Comparison of ENCODE assay signal across 15 cellular contexts in genomic region chr13:112757759-112758086, GRCh38.
A peak's percentile ranks its signal among the peaks of the same experiment; 100 is the strongest.
DNase-seq lines count a peak whose midpoint lies in the region; ATAC-seq and TF ChIP-seq lines count a peak whose summit lies in the region.
"Had no signal": no experiment of that assay in that cellular context is flagged by ENCODE, and none has a peak within 500 bp of the region (broad histone marks: within the 10 kb centered on the region; RNA-seq: fewer than 3 reads in every experiment).

No MANE protein-coding gene starts in this region.

- H3K36me3 Mint-ChIP-seq in WTC11: no peaks in the 10 kb centered on the region
- H3K36me3 Mint-ChIP-seq in endothelial cell (ENCODE audit: low read depth, unreplicated experiment): peaks cover 17% of the 10 kb centered on the region
- H3K36me3 Mint-ChIP-seq in nephron (ENCODE audit: low read depth): peaks cover 17% of the 10 kb centered on the region

- H3K27me3 ChIP-seq in spleen (replicated peaks in 1 of 7): no peaks in the 10 kb centered on the region
- no peaks in the 10 kb centered on the region for H3K27me3 ChIP-seq in right cardiac atrium (ENCODE audit: control insufficient read depth, insufficient read depth)

- peaks cover 0 to 44% (median 6%) of the 10 kb centered on the region in 6 donors for H3K4me1 ChIP-seq in spleen
- H3K4me1 ChIP-seq in right cardiac atrium (ENCODE audit: control insufficient read depth, insufficient read depth, low read length): peaks cover 7% of the 10 kb centered on the region

- H3K9me3 ChIP-seq in spleen (peaks cover 0 to 6% (median 0%) of the 10 kb centered on the region in 8 donors), right cardiac atrium (ENCODE audit: control insufficient read depth, low read length) (no peaks in the 10 kb centered on the region)

- CTCF ChIA-PET in WTC11 (lab: Charles Lee): no interaction called here

- H3K4me1 Mint-ChIP-seq in WTC11 (peaks cover 49% of the 10 kb centered on the region), endothelial cell (ENCODE audit: unreplicated experiment) (peaks cover 47% of the 10 kb centered on the region), nephron (peaks cover 39% of the 10 kb centered on the region)

- H3K27ac Mint-ChIP-seq in WTC11: peak overlapping the region; percentile 41; the same call in 1 of the 2 replicates
- peak overlapping the region; percentile 97 for H3K27ac Mint-ChIP-seq in endothelial cell (ENCODE audit: unreplicated experiment)
- H3K27ac Mint-ChIP-seq in nephron: peak overlapping the region; percentile 76 to 94 (median 89)
- H3K27ac Mint-ChIP-seq: CD4-positive, alpha-beta T cell had no signal

- TF ChIP-seq CTCF in WTC11 (IDR thresholded peaks at IDR 0.05) (no peak), endothelial cell (IDR thresholded peaks at IDR 0.05; ENCODE audit: unreplicated experiment) (no peak), nephron (IDR thresholded peaks at IDR 0.05; ENCODE audit: unreplicated experiment in 3 of 3) (no peak), spleen (IDR thresholded peaks at IDR 0.05 in 8 of 11, conservative IDR thresholded peaks at IDR 0.05 in 3 of 11) (no peak)

- no peak for TF ChIP-seq POLR2A in spleen (IDR thresholded peaks at IDR 0.05)

- POLR2A ChIA-PET in WTC11 (lab: Charles Lee): no interaction called here

- DNase-seq in WTC11 (ENCODE audit: low spot score) (no peak), endothelial cell (ENCODE audit: low spot score) (no peak), spleen (peak; percentile 42), right cardiac atrium (no peak)
- DNase-seq in activated CD8-positive, alpha-beta memory T cell treated with anti-CD3 and anti-CD28 coated beads for 24 hours: no peak
- DNase-seq: ACHN; CD4-positive, alpha-beta T cell; DND-41; GDM1; H9; NCI-H1436 treated with DMSO at 0.1 percent for 48 hours; SHP77 had no signal

- intact Hi-C loops in spleen (cut with DNase I; ENCODE audit: low total_unique reads) (no loop called here), right cardiac atrium (cut with DNase I) (no loop called here)

- H3K9me3 Mint-ChIP-seq in WTC11 (no peaks in the 10 kb centered on the region), endothelial cell (ENCODE audit: unreplicated experiment) (no peaks in the 10 kb centered on the region), nephron (peaks cover 8% of the 10 kb centered on the region)
- H3K9me3 Mint-ChIP-seq: CD4-positive, alpha-beta T cell; H9 had no signal

- H3K27me3 Mint-ChIP-seq in WTC11 (ENCODE audit: low read depth) (no peaks in the 10 kb centered on the region), endothelial cell (ENCODE audit: unreplicated experiment) (peaks cover 11% of the 10 kb centered on the region), nephron (ENCODE audit: low read depth) (no peaks in the 10 kb centered on the region)
- H3K27me3 Mint-ChIP-seq: CD4-positive, alpha-beta T cell had no signal

- H3K36me3 ChIP-seq in spleen: peaks cover 0 to 13% (median 0%) of the 10 kb centered on the region in 6 donors

- H3K4me3 Mint-ChIP-seq in WTC11 (no peak overlapping the region), endothelial cell (ENCODE audit: unreplicated experiment) (peak overlapping the region; percentile 35), nephron (no peak overlapping the region)
- H3K4me3 Mint-ChIP-seq: CD4-positive, alpha-beta T cell; H9 had no signal

- ATAC-seq in WTC11 (no peak), HG03139 (IDR thresholded peaks at IDR 0.05; ENCODE audit: unreplicated experiment) (no peak), GM21737 (IDR thresholded peaks at IDR 0.05; ENCODE audit: unreplicated experiment) (no peak), right cardiac atrium (no peak)

- H3K4me3 ChIP-seq in spleen: no peak overlapping the region
- no peak overlapping the region for H3K4me3 ChIP-seq in right cardiac atrium (ENCODE audit: low read length)

- H3K27ac ChIP-seq in spleen: no peak overlapping the region
- H3K27ac ChIP-seq in right cardiac atrium (ENCODE audit: low read length): no peak overlapping the region

- 88 to 95% (median 94%) methylated on average over 10 of the region's 10 CpGs for WGBS in spleen, 5 donors
- 90% methylated on average over 10 of the region's 10 CpGs for WGBS in right cardiac atrium

TF ChIP-seq in WTC11, 78 proteins besides CTCF, POLR2A, EP300 and RAD21 (continues in another document):
- TF ChIP-seq, protein P1, sequence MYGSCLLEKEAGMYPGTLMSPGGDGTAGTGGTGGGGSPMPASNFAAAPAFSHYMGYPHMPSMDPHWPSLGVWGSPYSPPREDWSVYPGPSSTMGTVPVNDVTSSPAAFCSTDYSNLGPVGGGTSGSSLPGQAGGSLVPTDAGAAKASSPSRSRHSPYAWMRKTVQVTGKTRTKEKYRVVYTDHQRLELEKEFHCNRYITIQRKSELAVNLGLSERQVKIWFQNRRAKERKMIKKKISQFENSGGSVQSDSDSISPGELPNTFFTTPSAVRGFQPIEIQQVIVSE (CRISPR knock-in tag; IDR thresholded peaks at IDR 0.05; ENCODE audit: borderline replicate concordance): no peak
- TF ChIP-seq ZNF416 (CRISPR knock-in tag; IDR thresholded peaks at IDR 0.05) (no peak), ETV6 (CRISPR knock-in tag; IDR thresholded peaks at IDR 0.05) (no peak), ZSCAN18 (CRISPR knock-in tag; IDR thresholded peaks at IDR 0.05) (no peak), CREM (CRISPR knock-in tag; IDR thresholded peaks at IDR 0.05) (no peak), NR3C1 (CRISPR knock-in tag; conservative IDR thresholded peaks at IDR 0.05; ENCODE audit: low read depth) (no peak), TEAD1 (CRISPR knock-in tag; IDR thresholded peaks at IDR 0.05) (no peak), ZBTB43 (CRISPR knock-in tag; IDR thresholded peaks at IDR 0.05) (no peak), ZBTB21 (CRISPR knock-in tag; IDR thresholded peaks at IDR 0.05; ENCODE audit: borderline replicate concordance) (no peak), ATF2 (CRISPR knock-in tag; IDR thresholded peaks at IDR 0.05; ENCODE audit: borderline replicate concordance, low read depth) (no peak)
- TF ChIP-seq, protein P2, sequence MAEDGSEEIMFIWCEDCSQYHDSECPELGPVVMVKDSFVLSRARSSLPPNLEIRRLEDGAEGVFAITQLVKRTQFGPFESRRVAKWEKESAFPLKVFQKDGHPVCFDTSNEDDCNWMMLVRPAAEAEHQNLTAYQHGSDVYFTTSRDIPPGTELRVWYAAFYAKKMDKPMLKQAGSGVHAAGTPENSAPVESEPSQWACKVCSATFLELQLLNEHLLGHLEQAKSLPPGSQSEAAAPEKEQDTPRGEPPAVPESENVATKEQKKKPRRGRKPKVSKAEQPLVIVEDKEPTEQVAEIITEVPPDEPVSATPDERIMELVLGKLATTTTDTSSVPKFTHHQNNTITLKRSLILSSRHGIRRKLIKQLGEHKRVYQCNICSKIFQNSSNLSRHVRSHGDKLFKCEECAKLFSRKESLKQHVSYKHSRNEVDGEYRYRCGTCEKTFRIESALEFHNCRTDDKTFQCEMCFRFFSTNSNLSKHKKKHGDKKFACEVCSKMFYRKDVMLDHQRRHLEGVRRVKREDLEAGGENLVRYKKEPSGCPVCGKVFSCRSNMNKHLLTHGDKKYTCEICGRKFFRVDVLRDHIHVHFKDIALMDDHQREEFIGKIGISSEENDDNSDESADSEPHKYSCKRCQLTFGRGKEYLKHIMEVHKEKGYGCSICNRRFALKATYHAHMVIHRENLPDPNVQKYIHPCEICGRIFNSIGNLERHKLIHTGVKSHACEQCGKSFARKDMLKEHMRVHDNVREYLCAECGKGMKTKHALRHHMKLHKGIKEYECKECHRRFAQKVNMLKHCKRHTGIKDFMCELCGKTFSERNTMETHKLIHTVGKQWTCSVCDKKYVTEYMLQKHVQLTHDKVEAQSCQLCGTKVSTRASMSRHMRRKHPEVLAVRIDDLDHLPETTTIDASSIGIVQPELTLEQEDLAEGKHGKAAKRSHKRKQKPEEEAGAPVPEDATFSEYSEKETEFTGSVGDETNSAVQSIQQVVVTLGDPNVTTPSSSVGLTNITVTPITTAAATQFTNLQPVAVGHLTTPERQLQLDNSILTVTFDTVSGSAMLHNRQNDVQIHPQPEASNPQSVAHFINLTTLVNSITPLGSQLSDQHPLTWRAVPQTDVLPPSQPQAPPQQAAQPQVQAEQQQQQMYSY (CRISPR knock-in tag; IDR thresholded peaks at IDR 0.05): no peak
- TF ChIP-seq, protein P3, sequence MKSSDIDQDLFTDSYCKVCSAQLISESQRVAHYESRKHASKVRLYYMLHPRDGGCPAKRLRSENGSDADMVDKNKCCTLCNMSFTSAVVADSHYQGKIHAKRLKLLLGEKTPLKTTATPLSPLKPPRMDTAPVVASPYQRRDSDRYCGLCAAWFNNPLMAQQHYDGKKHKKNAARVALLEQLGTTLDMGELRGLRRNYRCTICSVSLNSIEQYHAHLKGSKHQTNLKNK (CRISPR knock-in tag; IDR thresholded peaks at IDR 0.05): no peak

Comparison
In these comparisons a context has a peak if more than half of its experiments do, and no peak if none do; other contexts are left out.
1. H3K27ac Mint-ChIP-seq: peak in every context shown above with its lines; median percentile 97 in endothelial cell; 89 in nephron; 41 in WTC11.